Comparison of ENCODE assay signal across 9 cellular contexts in the genomic region with DNA sequence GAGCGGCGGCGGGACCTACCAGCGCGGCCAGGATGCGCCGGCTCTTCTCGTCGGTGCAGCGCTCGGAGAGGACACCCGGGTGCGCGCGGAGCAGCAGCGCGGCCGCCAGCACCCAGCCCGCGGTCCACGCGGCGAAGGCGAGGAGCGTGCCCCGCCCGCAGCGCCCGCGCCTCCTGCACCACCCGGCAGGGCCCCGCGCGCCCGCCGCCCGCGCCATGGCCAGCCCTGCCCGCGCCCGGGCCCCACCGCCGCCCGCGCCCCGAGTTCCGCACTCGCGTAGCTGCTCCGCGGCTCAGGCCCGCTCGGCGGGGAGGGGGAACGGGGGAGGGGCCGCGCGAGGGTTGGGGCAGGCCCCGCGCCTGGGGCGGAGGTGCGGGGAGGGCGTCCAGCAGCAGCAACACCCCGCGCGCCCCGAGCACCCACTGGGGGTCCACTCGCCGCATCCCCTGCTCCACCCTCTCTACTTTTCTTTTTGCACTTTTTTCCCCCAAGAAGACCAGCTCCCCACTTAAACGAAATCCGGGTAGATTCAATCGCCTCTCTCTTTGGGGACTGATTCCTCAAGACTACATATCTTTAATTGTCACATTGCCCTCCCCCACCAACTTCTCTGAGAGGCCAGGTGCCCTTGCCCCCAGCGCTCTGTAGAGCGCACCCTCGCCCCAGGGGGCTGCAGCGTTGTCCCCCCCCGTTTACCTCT. TPM values are rescaled to one million over a fixed set of nuclear protein-coding genes. Genes with fewer than 3 reads are reported as not detected.
DNase-seq lines count a peak whose midpoint lies in the region; ATAC-seq and TF ChIP-seq lines count a peak whose summit lies in the region.
"Had no signal": no experiment of that assay in that cellular context is flagged by ENCODE, and none has a peak within 500 bp of the region (broad histone marks: within the 10 kb centered on the region; RNA-seq: fewer than 3 reads in every experiment).

A gene (minus strand): TSS at position 266 of the 700 bp plus-strand sequence. CDS start 49 bp downstream, at position 217.

- DNase-seq in CD4-positive, alpha-beta T cell, result no peak
- DNase-seq in T-cell (peak in 2 of 34 experiments; percentile 15 to 19), head of caudate nucleus (peak; percentile 18 to 92 (median 80)), occipital lobe (lab: John Stamatoyannopoulos, UW) (peak; percentile 54), SKM-1 treated with dmso at 0.1 percent for 144 hours (lab: John Stamatoyannopoulos, UW; ENCODE audit: unreplicated experiment) (no peak), dermis blood vessel endothelial cell (no peak), NOMO-1 treated with DMSO at 0.1 percent for 48 hours (lab: John Stamatoyannopoulos, UW; ENCODE audit: unreplicated experiment) (no peak)

- ATAC-seq in CD4-positive, alpha-beta T cell (ENCODE audit: poor library complexity), result peak; percentile 14
- ATAC-seq in T-cell (replicated peaks in 1 of 4) (peak; percentile 40 to 48 (median 46)), HG02884 (IDR thresholded peaks at IDR 0.05; ENCODE audit: unreplicated experiment) (no peak)

- peaks cover 44% of the 10 kb centered on the region for H3K27me3 ChIP-seq in CD4-positive, alpha-beta T cell (ENCODE audit: control insufficient read depth, insufficient read depth, low read length)

- H3K27ac ChIP-seq in CD4-positive, alpha-beta T cell (ENCODE audit: low read depth, low read length), result no peak within 1 kb of the TSS

- intact Hi-C loops in CD4-positive, alpha-beta T cell (cut with DNase I, micrococcal nuclease), result no loop called here
- intact Hi-C loops in head of caudate nucleus (cut with DNase I), result no loop called here

- peaks cover 21% of the 10 kb centered on the region for H3K4me1 Mint-ChIP-seq in CD4-positive, alpha-beta T cell (ENCODE audit: low read depth)
- peaks cover 14 to 19% (median 17%) of the 10 kb centered on the region in 3 donors for H3K4me1 Mint-ChIP-seq in T-cell

- H3K36me3 Mint-ChIP-seq in CD4-positive, alpha-beta T cell (ENCODE audit: low read depth), result no peaks in the 10 kb centered on the region
- H3K36me3 Mint-ChIP-seq in T-cell, result no peaks in the 10 kb centered on the region

- no peak for TF ChIP-seq CTCF in CD4-positive, alpha-beta T cell (IDR thresholded peaks at IDR 0.05)

- POLR2A ChIA-PET in CD4-positive, alpha-beta T cell (lab: Charles Lee), result no interaction called here
- POLR2A ChIA-PET in T-cell (lab: Charles Lee), result interaction anchor here (0.5 to 0.6 kb wide), 2 partner anchors 49 to 54 kb away, joined by 3 to 9 read pairs; no protein-coding TSS in a partner anchor

- peak within 1 kb of the TSS; percentile 80 for H3K4me3 Mint-ChIP-seq in CD4-positive, alpha-beta T cell
- H3K4me3 Mint-ChIP-seq in T-cell, result peak within 1 kb of the TSS; percentile 72 to 78 (median 74)

- H3K9me3 ChIP-seq in CD4-positive, alpha-beta T cell (ENCODE audit: control insufficient read depth, low read length), result no peaks in the 10 kb centered on the region

- peaks cover 66% of the 10 kb centered on the region for H3K27me3 Mint-ChIP-seq in CD4-positive, alpha-beta T cell
- H3K27me3 Mint-ChIP-seq in T-cell, result peaks cover 23 to 56% of the 10 kb centered on the region in 2 donors

- CTCF ChIA-PET in CD4-positive, alpha-beta T cell (lab: Charles Lee), result no interaction called here
- CTCF ChIA-PET in T-cell (lab: Charles Lee), result interaction anchor here in 1 of 2 donors (0.6 kb wide), 1 partner anchor 72 kb away, joined by 4 read pairs; no protein-coding TSS in a partner anchor

- no peaks in the 10 kb centered on the region for H3K9me3 Mint-ChIP-seq in CD4-positive, alpha-beta T cell
- H3K9me3 Mint-ChIP-seq in T-cell, result no peaks in the 10 kb centered on the region

- no peak within 1 kb of the TSS for H3K27ac Mint-ChIP-seq in CD4-positive, alpha-beta T cell
- peak within 1 kb of the TSS in 1 of 2 donors; percentile 36 for H3K27ac Mint-ChIP-seq in T-cell

RNA-seq across cellular contexts. Expression of the gene that starts here (rescaled TPM):
- not detected for total RNA-seq in CD4-positive, alpha-beta T cell
- total RNA-seq in T-cell (not detected), occipital lobe (12.3 TPM), dermis blood vessel endothelial cell (not detected in 2 replicates)
- total RNA-seq: glomerular endothelial cell had no signal

Comparison
In these comparisons a context has a peak if more than half of its experiments do, and no peak if none do; other contexts are left out.
1. RNA of the gene that starts here (total RNA-seq): 12.3 TPM in occipital lobe (single experiment); not detected in T-cell, not detected in CD4-positive, alpha-beta T cell and not detected in dermis blood vessel endothelial cell; every median in the first group is over 10 times any median in the second.
2. Peak in ATAC-seq in CD4-positive, alpha-beta T cell; RNA of the gene not detected or under 1 TPM.
3. Peak in ATAC-seq in T-cell; RNA of the gene not detected or under 1 TPM.
4. DNase-seq: peak in head of caudate nucleus (42 of 42) and occipital lobe (single experiment); none in CD4-positive, alpha-beta T cell (0 of 10), SKM-1 treated with dmso at 0.1 percent for 144 hours (single experiment), dermis blood vessel endothelial cell (single experiment) and NOMO-1 treated with DMSO at 0.1 percent for 48 hours (single experiment).